ENCODE assay signal across 12 cellular contexts in genomic region chr4:76012388-76012801, GRCh38. TPM values are rescaled to one million over a fixed set of nuclear protein-coding genes. Genes with fewer than 3 reads are reported as not detected.
DNase-seq lines count a peak whose midpoint lies in the region; ATAC-seq and TF ChIP-seq lines count a peak whose summit lies in the region.
"Had no signal": no experiment of that assay in that cellular context is flagged by ENCODE, and none has a peak within 500 bp of the region (broad histone marks: within the 10 kb centered on the region; RNA-seq: fewer than 3 reads in every experiment).

No MANE protein-coding gene starts in this region.

- intact Hi-C loops in spleen (cut with DNase I; ENCODE audit: low total_unique reads) = no loop called here
- intact Hi-C loops in activated CD4-positive, alpha-beta memory T cell treated with anti-CD3 and anti-CD28 coated beads for 36 hours (cut with micrococcal nuclease) = no loop called here

- no peak for TF ChIP-seq POLR2A in spleen (IDR thresholded peaks at IDR 0.05)

- DNase-seq in H4 (ENCODE audit: low spot score) = peak; percentile 45
- no peak for DNase-seq in hepatocyte (ENCODE audit: low spot score)
- no peak for DNase-seq in spleen
- DNase-seq in NCI-H2196 (lab: John Stamatoyannopoulos, UW; ENCODE audit: unreplicated experiment) = no peak
- DNase-seq in DMS79 (lab: John Stamatoyannopoulos, UW) = no peak
- DNase-seq in activated CD4-positive, alpha-beta memory T cell treated with anti-CD3 and anti-CD28 coated beads for 36 hours = no peak
- DNase-seq: activated T-cell treated with anti-CD3 and anti-CD28 coated beads, Interleukin-2, amount 50 U/mL, for 24 hours; NCI-H774; T-helper 9 cell had no signal

- no peaks in the 10 kb centered on the region for H3K9me3 ChIP-seq in hepatocyte (ENCODE audit: low read depth)
- no peaks in the 10 kb centered on the region for H3K9me3 ChIP-seq in spleen

- TF ChIP-seq CTCF in WI38 (IDR thresholded peaks at IDR 0.05; ENCODE audit: low read depth, low read length) = no peak
- TF ChIP-seq CTCF in hepatocyte (IDR thresholded peaks at IDR 0.05; ENCODE audit: poor library complexity) = no peak
- TF ChIP-seq CTCF in spleen (IDR thresholded peaks at IDR 0.05 in 8 of 11, conservative IDR thresholded peaks at IDR 0.05 in 3 of 11) = no peak

- H3K79me2 ChIP-seq in hepatocyte = no peaks in the 10 kb centered on the region

- no peak for ATAC-seq in GM18909 (IDR thresholded peaks at IDR 0.05; ENCODE audit: poor library complexity, unreplicated experiment)

- H3K9me3 Mint-ChIP-seq in activated CD4-positive, alpha-beta memory T cell treated with anti-CD3 and anti-CD28 coated beads for 36 hours = no peaks in the 10 kb centered on the region
- H3K9me3 Mint-ChIP-seq: activated T-cell treated with anti-CD3 and anti-CD28 coated beads, Interleukin-2, amount 50 U/mL, for 24 hours had no signal

- CTCF ChIA-PET in activated CD4-positive, alpha-beta memory T cell treated with anti-CD3 and anti-CD28 coated beads for 36 hours (lab: Charles Lee) = no interaction called here

- no peaks in the 10 kb centered on the region for H3K27me3 Mint-ChIP-seq in activated CD4-positive, alpha-beta memory T cell treated with anti-CD3 and anti-CD28 coated beads for 36 hours

- H4K20me1 ChIP-seq in hepatocyte (ENCODE audit: insufficient read depth, poor library complexity, severe bottlenecking) = no peaks in the 10 kb centered on the region

- POLR2A ChIA-PET in activated CD4-positive, alpha-beta memory T cell treated with anti-CD3 and anti-CD28 coated beads for 36 hours (lab: Charles Lee) = no interaction called here

- H2AFZ ChIP-seq in hepatocyte = peak overlapping the region; percentile 17

- peak overlapping the region; percentile 78 for H3K27ac ChIP-seq in hepatocyte
- H3K27ac ChIP-seq in spleen = peak overlapping the region; percentile 27 to 82 (median 76)

- H3K36me3 Mint-ChIP-seq in activated CD4-positive, alpha-beta memory T cell treated with anti-CD3 and anti-CD28 coated beads for 36 hours = no peaks in the 10 kb centered on the region

- H3K4me2 ChIP-seq in hepatocyte = peak overlapping the region; percentile 13

- WGBS in hepatocyte (ENCODE audit: low lambda C conversion rate, missing lambda C conversion rate) = 57% methylated on average over 1 of the region's 1 CpG
- 15 to 31% (median 21%) methylated on average over 1 of the region's 1 CpG for WGBS in spleen, 5 donors

- H3K27me3 ChIP-seq in hepatocyte (no peaks in the 10 kb centered on the region), spleen (replicated peaks in 1 of 7) (no peaks in the 10 kb centered on the region)

- no peak overlapping the region for H3K27ac Mint-ChIP-seq in activated CD4-positive, alpha-beta memory T cell treated with anti-CD3 and anti-CD28 coated beads for 36 hours
- H3K27ac Mint-ChIP-seq: activated T-cell treated with anti-CD3 and anti-CD28 coated beads, Interleukin-2, amount 50 U/mL, for 24 hours had no signal

- H3K4me1 ChIP-seq in hepatocyte (ENCODE audit: insufficient read depth) (peaks cover 3% of the 10 kb centered on the region), spleen (peaks cover 0 to 37% (median 10%) of the 10 kb centered on the region in 6 donors)

- H3K4me3 ChIP-seq in WI38 (ENCODE audit: low read depth, low read length) (peak overlapping the region; percentile 47; the same call in 1 of the 2 replicates), hepatocyte (no peak overlapping the region), spleen (peak overlapping the region in 1 of 8 donors; percentile 45)

- no peaks in the 10 kb centered on the region for H3K9me2 ChIP-seq in hepatocyte (replicated peaks; ENCODE audit: insufficient read depth)

- H3K36me3 ChIP-seq in hepatocyte (replicated peaks; ENCODE audit: insufficient read depth, low read depth) (no peaks in the 10 kb centered on the region), spleen (no peaks in the 10 kb centered on the region)

- no peak overlapping the region for H3K4me3 Mint-ChIP-seq in activated CD4-positive, alpha-beta memory T cell treated with anti-CD3 and anti-CD28 coated beads for 36 hours
- H3K4me3 Mint-ChIP-seq: activated T-cell treated with anti-CD3 and anti-CD28 coated beads, Interleukin-2, amount 50 U/mL, for 24 hours had no signal

- peaks cover 13% of the 10 kb centered on the region for H3K4me1 Mint-ChIP-seq in activated CD4-positive, alpha-beta memory T cell treated with anti-CD3 and anti-CD28 coated beads for 36 hours (ENCODE audit: low read depth)

RNA-seq across cellular contexts. Expression of gene CXCL9, which starts 5.1 kb away (rescaled TPM):
- not detected in 2 replicates for total RNA-seq in H4 (2014; rRNA removed; shearing (Covaris generic))
- total RNA-seq in hepatocyte = not detected in 2 replicates
- polyA plus RNA-seq in hepatocyte = not detected in 2 replicates
- 10 to 100 TPM in 3 of 7 donors, 1 to 10 TPM in 4; 3.4 to 20.9 (median 6.0) TPM for total RNA-seq in spleen
- 10 to 100 TPM; 22.5 to 25.5 (median 23.9) TPM for polyA plus RNA-seq in spleen
- total RNA-seq in activated CD4-positive, alpha-beta memory T cell treated with anti-CD3 and anti-CD28 coated beads for 36 hours = under 1 TPM; 0.10 to 0.14 TPM

RNA-seq across cellular contexts. Expression of gene CXCL10, which starts 10.9 kb away (rescaled TPM):
- 0.41 and 1.1 TPM in 2 replicates for total RNA-seq in H4 (2014; rRNA removed; shearing (Covaris generic))
- total RNA-seq in hepatocyte = 2.8 and 3.7 TPM in 2 replicates
- 3.3 and 7.4 TPM in 2 replicates for polyA plus RNA-seq in hepatocyte
- 10 to 100 TPM in 2 of 7 donors, 1 to 10 TPM in 5; 1.4 to 21.7 (median 7.1) TPM for total RNA-seq in spleen
- 10 to 100 TPM in 2 of 3 donors, 1 to 10 TPM in 1; 6.5 to 23.1 (median 12.5) TPM for polyA plus RNA-seq in spleen
- under 1 TPM; 0.36 to 0.51 TPM for total RNA-seq in activated CD4-positive, alpha-beta memory T cell treated with anti-CD3 and anti-CD28 coated beads for 36 hours

RNA-seq across cellular contexts. Expression of gene SDAD1, which starts 21.6 kb away (rescaled TPM):
- 22.6 and 32.2 TPM in 2 replicates for total RNA-seq in H4 (2014; rRNA removed; shearing (Covaris generic))
- 33.8 and 43.3 TPM in 2 replicates for total RNA-seq in hepatocyte
- polyA plus RNA-seq in hepatocyte = 35.3 and 36.0 TPM in 2 replicates
- total RNA-seq in spleen = 10 to 100 TPM; 30.5 to 42.8 (median 37.3) TPM
- 10 to 100 TPM; 12.9 to 18.8 (median 16.5) TPM for polyA plus RNA-seq in spleen
- 10 to 100 TPM; 35.9 to 40.5 TPM for total RNA-seq in activated CD4-positive, alpha-beta memory T cell treated with anti-CD3 and anti-CD28 coated beads for 36 hours

RNA-seq across cellular contexts. Expression of gene CXCL11, which starts 23.5 kb away (rescaled TPM):
- not detected in 2 replicates for total RNA-seq in H4 (2014; rRNA removed; shearing (Covaris generic))
- total RNA-seq in hepatocyte (not detected in 2 replicates), spleen (1 to 10 TPM; 1.1 to 3.0 (median 2.2) TPM)
- polyA plus RNA-seq in hepatocyte (not detected in 2 replicates), spleen (1 to 10 TPM in 2 of 3 donors, under 1 TPM in 1; 0.96 to 5.4 (median 2.2) TPM)
- not detected for total RNA-seq in activated CD4-positive, alpha-beta memory T cell treated with anti-CD3 and anti-CD28 coated beads for 36 hours
- total RNA-seq: left lobe of liver had no signal
